Comparison of ENCODE assay signal across 1 cellular context in the genomic region with DNA sequence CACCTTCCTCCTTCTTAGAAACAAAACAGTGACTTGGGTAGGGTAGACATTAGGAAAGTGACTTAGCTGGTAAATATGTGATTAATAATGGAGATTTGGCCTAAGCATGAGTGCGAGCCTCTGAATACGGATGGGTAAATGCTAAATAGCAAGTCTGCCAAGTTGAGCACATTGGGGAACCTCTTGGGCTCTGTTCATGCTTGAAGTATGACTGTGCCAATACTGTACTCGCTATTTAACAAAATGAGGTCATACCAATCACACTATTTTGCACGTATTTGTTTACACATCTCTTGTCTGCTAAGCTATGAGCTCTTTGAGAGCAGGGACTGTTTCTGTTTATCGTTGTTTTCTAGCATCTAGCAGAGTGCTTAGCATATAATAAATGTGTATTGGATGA. TPM values are rescaled to one million over a fixed set of nuclear protein-coding genes. Genes with fewer than 3 reads are reported as not detected.
"Had no signal": no experiment of that assay in that cellular context is flagged by ENCODE, and none has a peak within 500 bp of the region (broad histone marks: within the 10 kb centered on the region; RNA-seq: fewer than 3 reads in every experiment).

No MANE protein-coding gene starts in this region.

RNA-seq across cellular contexts. Expression of a gene that starts 24.2 kb away (rescaled TPM):
- total RNA-seq: thyroid gland had no signal
